32 cellular contexts compared by ENCODE assay signal in genomic region chr6:1175877-1176276, GRCh38.
"Had no signal": no experiment of that assay in that cellular context is flagged by ENCODE, and none has a peak within 500 bp of the region (broad histone marks: within the 10 kb centered on the region; RNA-seq: fewer than 3 reads in every experiment).

No MANE protein-coding gene starts in this region.

- H3K27ac Mint-ChIP-seq: dendritic cell treated with granulocyte-macrophage colony-stimulating factor and Interleukin-4, amounts not matched to agents 40 ng/mL and 50 ng/mL, for 4 days; endodermal cell; mesothelial cell of epicardium; naive B cell; natural killer cell treated with Interleukin-12 subunit alpha and Interleukin-12 subunit beta and Interleukin-15 and Interleukin-18, amount 100 ng/mL, for 72 hours; stimulated activated naive CD8-positive, alpha-beta T cell treated with anti-CD3 and anti-CD28 coated beads, Interleukin-15, amount 100 ng/mL, for 72 hours had no signal

- FAIRE-seq: pancreas had no signal

- H3K36me3 ChIP-seq: colonic mucosa, gastroesophageal sphincter, heart left ventricle, neutrophil, pancreas, right atrium auricular region, thyroid gland had no signal

- H3K27me3 ChIP-seq: colonic mucosa, foreskin keratinocyte, gastroesophageal sphincter, hepatocyte, neutrophil, pancreas, right atrium auricular region, thyroid gland had no signal

- H3K9me3 Mint-ChIP-seq: central memory CD8-positive, alpha-beta T cell; dendritic cell treated with granulocyte-macrophage colony-stimulating factor and Interleukin-4, amounts not matched to agents 40 ng/mL and 50 ng/mL, for 4 days; natural killer cell treated with Interleukin-12 subunit alpha and Interleukin-12 subunit beta and Interleukin-15 and Interleukin-18, amount 100 ng/mL, for 72 hours; neural crest cell; stimulated activated naive CD8-positive, alpha-beta T cell treated with anti-CD3 and anti-CD28 coated beads, Interleukin-15, amount 100 ng/mL, for 72 hours had no signal

- ATAC-seq: foreskin keratinocyte; gastroesophageal sphincter; heart left ventricle; left lobe of liver; mucosa of descending colon; natural killer cell treated with Interleukin-12 subunit alpha and Interleukin-12 subunit beta and Interleukin-15 and Interleukin-18, amount 100 ng/mL, for 72 hours; pancreas; sciatic nerve; stimulated activated naive CD8-positive, alpha-beta T cell treated with anti-CD3 and anti-CD28 coated beads, Interleukin-15, amount 100 ng/mL, for 72 hours had no signal

- H3K4me3 ChIP-seq: colonic mucosa, gastroesophageal sphincter, heart left ventricle, hepatocyte, lung, mucosa of descending colon, pancreas, right atrium auricular region, smooth muscle cell, thyroid gland had no signal

- H3K36me3 Mint-ChIP-seq: mesothelial cell of epicardium; naive B cell; natural killer cell treated with Interleukin-12 subunit alpha and Interleukin-12 subunit beta and Interleukin-15 and Interleukin-18, amount 100 ng/mL, for 72 hours had no signal

- H3K4me3 Mint-ChIP-seq: central memory CD8-positive, alpha-beta T cell; dendritic cell treated with granulocyte-macrophage colony-stimulating factor and Interleukin-4, amounts not matched to agents 40 ng/mL and 50 ng/mL, for 4 days; endodermal cell; mesothelial cell of epicardium; naive B cell; natural killer cell treated with Interleukin-12 subunit alpha and Interleukin-12 subunit beta and Interleukin-15 and Interleukin-18, amount 100 ng/mL, for 72 hours; neural crest cell; stimulated activated naive CD8-positive, alpha-beta T cell treated with anti-CD3 and anti-CD28 coated beads, Interleukin-15, amount 100 ng/mL, for 72 hours had no signal

- H3K27me3 Mint-ChIP-seq: dendritic cell treated with granulocyte-macrophage colony-stimulating factor and Interleukin-4, amounts not matched to agents 40 ng/mL and 50 ng/mL, for 4 days had no signal

- DNase-seq: colonic mucosa; effector CD8-positive, alpha-beta T cell; endodermal cell; erythroblast; heart left ventricle; islet precursor cell; mesenchymal stem cell; mucosa of descending colon; naive B cell; pancreas; stimulated activated CD4-positive, alpha-beta T cell treated with anti-CD3 and anti-CD28 coated beads, Interleukin-12 subunit alpha, Interleukin-12 subunit beta, amount 100 ng/mL, for 4 hours; stimulated activated CD4-positive, alpha-beta T cell treated with anti-CD3 and anti-CD28 coated beads, Interleukin-1b, Interleukin-23, amount 100 ng/mL, for 48 hours; stimulated activated CD4-positive, alpha-beta T cell treated with anti-CD3 and anti-CD28 coated beads, Interleukin-4, amount 100 ng/mL, for 1 hour; stimulated activated CD8-positive, alpha-beta memory T cell treated with anti-CD3 and anti-CD28 coated beads, Interleukin-4, amount 100 ng/mL, for 48 hours; stimulated activated naive CD4-positive, alpha-beta T cell; stimulated activated naive CD8-positive, alpha-beta T cell treated with anti-CD3 and anti-CD28 coated beads, Interleukin-15, amount 100 ng/mL, for 72 hours; thyroid gland; trophoblast cell had no signal

- H3K4me1 Mint-ChIP-seq: central memory CD8-positive, alpha-beta T cell; endodermal cell; naive B cell; neural crest cell; stimulated activated naive CD8-positive, alpha-beta T cell treated with anti-CD3 and anti-CD28 coated beads, Interleukin-15, amount 100 ng/mL, for 72 hours had no signal
